Comparison of ENCODE assay signal across 25 cellular contexts in the genomic region with DNA sequence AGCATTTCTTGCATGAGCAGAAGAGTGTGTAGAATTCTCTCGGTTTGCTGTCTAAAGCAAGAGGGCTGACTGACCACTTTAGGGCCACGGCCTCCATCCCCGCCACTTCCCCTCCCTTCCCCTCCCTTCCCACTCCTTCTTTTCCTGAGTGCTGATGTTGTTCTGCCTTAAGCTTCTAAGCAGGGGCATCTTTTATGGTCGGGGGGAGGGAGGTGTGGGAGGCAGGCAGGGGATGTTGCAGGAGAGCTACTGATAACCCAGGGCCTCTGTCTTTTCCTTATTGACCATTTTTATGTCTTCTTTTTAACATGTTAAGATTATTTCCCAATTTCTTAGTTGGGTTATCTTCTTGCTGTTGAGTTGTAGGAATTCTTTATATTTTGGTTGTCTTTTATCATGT.
"Had no signal": no experiment of that assay in that cellular context is flagged by ENCODE, and none has a peak within 500 bp of the region (broad histone marks: within the 10 kb centered on the region; RNA-seq: fewer than 3 reads in every experiment).

No MANE protein-coding gene starts in this region.

- DNase-seq: dorsolateral prefrontal cortex; effector CD4-positive, alpha-beta T cell; foreskin fibroblast; gastrocnemius medialis; head of caudate nucleus; kidney; mesenchymal stem cell; midbrain; naive thymus-derived CD4-positive, alpha-beta T cell; occipital lobe; ovary; posterior cingulate gyrus; psoas muscle; right cardiac atrium; sigmoid colon; stimulated activated CD4-positive, alpha-beta T cell treated with anti-CD3 and anti-CD28 coated beads, Interleukin-2, amount 100 ng/mL, for 24 hours; stimulated activated CD4-positive, alpha-beta T cell treated with anti-CD3 and anti-CD28 coated beads, Interleukin-4, amount 100 ng/mL, for 24 hours; stimulated activated naive CD8-positive, alpha-beta T cell treated with anti-CD3 and anti-CD28 coated beads, Interleukin-15, Interleukin-2, amounts not matched to agents 100 U/mL and 50 U/mL, for 24 hours; substantia nigra; testis; tibial artery had no signal

- H3K27me3 Mint-ChIP-seq: naive thymus-derived CD4-positive, alpha-beta T cell had no signal

- H3K4me3 Mint-ChIP-seq: stimulated activated effector memory CD8-positive, alpha-beta T cell treated with anti-CD3 and anti-CD28 coated beads, Interleukin-12 subunit alpha, Interleukin-12 subunit beta, amount 100 ng/mL, for 72 hours had no signal

- H3K27ac Mint-ChIP-seq: naive thymus-derived CD4-positive, alpha-beta T cell; stimulated activated effector memory CD8-positive, alpha-beta T cell treated with anti-CD3 and anti-CD28 coated beads, Interleukin-12 subunit alpha, Interleukin-12 subunit beta, amount 100 ng/mL, for 72 hours had no signal

- H3K9me3 ChIP-seq: gastrocnemius medialis, ovary, psoas muscle, sigmoid colon, testis, tibial artery, upper lobe of left lung had no signal

- H3K27ac ChIP-seq: dorsolateral prefrontal cortex, gastrocnemius medialis, ovary, psoas muscle, sigmoid colon, testis, tibial artery, upper lobe of left lung had no signal

- H3K4me3 ChIP-seq: dorsolateral prefrontal cortex, gastrocnemius medialis, lung, ovary, psoas muscle, sigmoid colon, testis, tibial artery, upper lobe of left lung had no signal

- H3K9me3 Mint-ChIP-seq: stimulated activated effector memory CD8-positive, alpha-beta T cell treated with anti-CD3 and anti-CD28 coated beads, Interleukin-12 subunit alpha, Interleukin-12 subunit beta, amount 100 ng/mL, for 72 hours had no signal

- H3K27me3 ChIP-seq: dorsolateral prefrontal cortex, gastrocnemius medialis, ovary, sigmoid colon, testis, tibial artery, upper lobe of left lung had no signal

- ATAC-seq: gastrocnemius medialis; left lobe of liver; naive thymus-derived CD4-positive, alpha-beta T cell; right cardiac atrium; stimulated activated effector memory CD8-positive, alpha-beta T cell treated with anti-CD3 and anti-CD28 coated beads, Interleukin-12 subunit alpha, Interleukin-12 subunit beta, amount 100 ng/mL, for 72 hours; stimulated activated naive CD8-positive, alpha-beta T cell treated with anti-CD3 and anti-CD28 coated beads, Interleukin-15, Interleukin-2, amounts not matched to agents 100 U/mL and 50 U/mL, for 24 hours had no signal

- H3K36me3 ChIP-seq: ovary, sigmoid colon, tibial artery, upper lobe of left lung had no signal
